In the genomic region with DNA sequence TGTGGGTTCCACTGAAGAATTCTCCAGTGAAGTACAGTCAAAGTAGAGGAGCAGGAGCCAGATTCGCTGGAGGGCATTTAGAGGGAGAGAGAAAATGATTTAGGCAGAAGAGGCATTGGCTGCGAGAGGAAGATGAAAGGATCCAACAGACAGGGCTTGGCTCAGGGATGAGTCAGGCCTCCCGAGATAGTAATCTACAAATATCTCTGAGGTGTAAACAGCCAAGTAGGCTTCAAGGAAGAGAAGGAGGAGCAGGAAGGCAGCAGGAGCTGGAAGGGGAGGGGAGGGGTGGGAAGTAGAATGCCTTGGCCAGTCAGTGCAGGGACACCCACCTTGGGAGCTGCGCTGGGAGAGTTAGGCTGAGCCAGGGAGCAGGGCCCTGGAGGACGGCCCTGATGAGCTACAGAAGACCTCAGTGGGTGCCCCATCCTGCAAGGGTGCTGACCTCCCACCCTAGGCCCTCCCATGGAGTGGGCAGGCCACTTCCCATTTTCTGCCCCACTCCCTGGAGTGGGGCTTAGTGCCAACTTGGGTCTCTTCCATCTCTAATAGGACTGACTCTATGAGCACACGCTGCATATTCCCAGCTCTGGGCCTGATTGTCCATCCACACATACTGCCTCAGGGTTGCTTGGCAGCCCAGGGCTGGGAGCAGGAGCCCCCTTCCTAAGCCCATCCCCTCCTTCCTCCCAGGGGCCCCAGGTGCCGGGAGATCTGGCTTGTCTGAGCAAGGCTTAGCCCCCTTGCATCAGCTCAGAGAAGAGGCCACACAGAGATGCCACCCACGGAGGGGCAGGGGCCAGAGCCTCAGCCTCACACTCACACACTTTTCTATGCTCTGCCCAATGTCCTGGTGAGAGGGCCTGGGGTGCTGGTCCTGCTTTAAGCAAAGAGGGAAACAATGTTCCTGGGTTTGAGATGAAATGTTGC, we compare ENCODE assay signal across 11 cellular contexts. TPM values are rescaled to one million over a fixed set of nuclear protein-coding genes. Genes with fewer than 3 reads are reported as not detected.
DNase-seq lines count a peak whose midpoint lies in the region; ATAC-seq and TF ChIP-seq lines count a peak whose summit lies in the region.
"Had no signal": no experiment of that assay in that cellular context is flagged by ENCODE, and none has a peak within 500 bp of the region (broad histone marks: within the 10 kb centered on the region; RNA-seq: fewer than 3 reads in every experiment).

No MANE protein-coding gene starts in this region.

- 26 to 42% methylated on average over 6 to 8 of the region's 8 CpGs for WGBS in tibial nerve, 2 donors

- POLR2A ChIA-PET in HEK293 (lab: Yijun Ruan, JAX) = interaction anchor here (0.7 to 1.3 kb wide), 3 partner anchors 49 to 283 kb away, joined by 3 to 11 read pairs (median 3); a partner anchor contains a TSS

- H2AFZ ChIP-seq in MM.1S (ENCODE audit: low read length) = no peak overlapping the region

- H3K4me1 ChIP-seq in HEK293 (ENCODE audit: control insufficient read depth, insufficient read depth, low read length) = peaks cover 6% of the 10 kb centered on the region; the same call in 1 of the 2 replicates
- peaks cover 0 to 25% (median 0%) of the 10 kb centered on the region in 4 donors for H3K4me1 ChIP-seq in tibial nerve
- H3K4me1 ChIP-seq in MM.1S (ENCODE audit: low read length) = no peaks in the 10 kb centered on the region

- no peak overlapping the region; the same call in 1 of the 2 replicates for H3K27ac ChIP-seq in HEK293 (ENCODE audit: extremely low read depth, low read depth, low read length)
- H3K27ac ChIP-seq in tibial nerve = peak overlapping the region in 2 of 4 donors; percentile 47 to 64
- no peak overlapping the region for H3K27ac ChIP-seq in MM.1S (ENCODE audit: low read length)
- H3K27ac ChIP-seq: ovary, testis had no signal

- no peak overlapping the region for H3K4me3 ChIP-seq in HEK293 (ENCODE audit: low read depth, low read length)
- H3K4me3 ChIP-seq in tibial nerve = no peak overlapping the region
- no peak overlapping the region for H3K4me3 ChIP-seq in MM.1S (ENCODE audit: low read length)
- H3K4me3 ChIP-seq: ovary, testis had no signal

- CTCF ChIA-PET in HEK293 (lab: Yijun Ruan, JAX) = interaction anchor here (0.5 to 2.6 kb wide), 7 partner anchors 16 to 1613 kb away, joined by 3 to 12 read pairs (median 3); no protein-coding TSS in a partner anchor

- ATAC-seq in GM21367 (IDR thresholded peaks at IDR 0.05; ENCODE audit: unreplicated experiment) (no peak), GM21528 (IDR thresholded peaks at IDR 0.05; ENCODE audit: low FRiP score, unreplicated experiment) (no peak)
- ATAC-seq: left colon had no signal

- H3K79me2 ChIP-seq in MM.1S (ENCODE audit: low read length) = no peaks in the 10 kb centered on the region

- no peaks in the 10 kb centered on the region for H3K9me2 ChIP-seq in MM.1S (replicated peaks; ENCODE audit: insufficient read depth, low read length)

- H3K4me2 ChIP-seq in MM.1S (ENCODE audit: low read depth, low read length) = no peak overlapping the region

- no peak for TF ChIP-seq EP300 in tibial nerve (IDR thresholded peaks at IDR 0.05)

- H3K27me3 ChIP-seq in tibial nerve (peaks cover 0 to 16% of the 10 kb centered on the region in 2 donors), MM.1S (replicated peaks; ENCODE audit: insufficient read depth, low read length) (no peaks in the 10 kb centered on the region)
- H3K27me3 ChIP-seq: ovary, testis had no signal

- TF ChIP-seq POLR2A in tibial nerve (IDR thresholded peaks at IDR 0.05) = no peak

- no peaks in the 10 kb centered on the region for H3F3A ChIP-seq in MM.1S (ENCODE audit: insufficient read depth, low read length)

- H3K9ac ChIP-seq in MM.1S (ENCODE audit: low read length) = no peak overlapping the region

- H3K9me3 ChIP-seq in HEK293 (ENCODE audit: control insufficient read depth, insufficient read depth, low read depth, low read length) = no peaks in the 10 kb centered on the region
- H3K9me3 ChIP-seq in tibial nerve = no peaks in the 10 kb centered on the region
- H3K9me3 ChIP-seq in MM.1S (replicated peaks; ENCODE audit: insufficient read depth, low read length) = no peaks in the 10 kb centered on the region
- H3K9me3 ChIP-seq: ovary, testis had no signal

- DNase-seq in SW480 (ENCODE audit: low spot score) (peak; percentile 83), foreskin melanocyte (peak; percentile 19), tibial nerve (ENCODE audit: low spot score in 2 of 2) (peak; percentile 6 to 13), MM.1S (no peak), GM20000 (ENCODE audit: low spot score) (no peak)
- DNase-seq: left colon, ovary, testis had no signal

- H4K20me1 ChIP-seq in MM.1S (ENCODE audit: insufficient read depth, low read length) = no peaks in the 10 kb centered on the region

- H3K36me3 ChIP-seq in HEK293 (ENCODE audit: control insufficient read depth in 2 of 2, insufficient read depth in 1 of 2, low read length in 2 of 2) = no peaks in the 10 kb centered on the region
- H3K36me3 ChIP-seq in tibial nerve = no peaks in the 10 kb centered on the region
- no peaks in the 10 kb centered on the region for H3K36me3 ChIP-seq in MM.1S (replicated peaks; ENCODE audit: insufficient read depth, low read length)
- H3K36me3 ChIP-seq: ovary had no signal

- TF ChIP-seq CTCF in HEK293 (tag by site-specific recombination; IDR thresholded peaks at IDR 0.05) (no peak), tibial nerve (IDR thresholded peaks at IDR 0.05) (no peak), MM.1S (IDR thresholded peaks at IDR 0.05; ENCODE audit: low read length) (no peak), GM20000 (IDR thresholded peaks at IDR 0.05; ENCODE audit: extremely low read depth, missing control alignments) (no peak)

TF ChIP-seq in HEK293, 187 proteins besides CTCF, POLR2A, EP300 and RAD21 (continues in another document):
- TF ChIP-seq ZNF404 (tag by site-specific recombination; IDR thresholded peaks at IDR 0.05) = no peak
- 0 out of 2 replicates have a peak, but pooled peaks have one; percentile 23 for TF ChIP-seq TRIM28 (IDR thresholded peaks at IDR 0.05; ENCODE audit: borderline replicate concordance, low read length)
- TF ChIP-seq, protein P1, sequence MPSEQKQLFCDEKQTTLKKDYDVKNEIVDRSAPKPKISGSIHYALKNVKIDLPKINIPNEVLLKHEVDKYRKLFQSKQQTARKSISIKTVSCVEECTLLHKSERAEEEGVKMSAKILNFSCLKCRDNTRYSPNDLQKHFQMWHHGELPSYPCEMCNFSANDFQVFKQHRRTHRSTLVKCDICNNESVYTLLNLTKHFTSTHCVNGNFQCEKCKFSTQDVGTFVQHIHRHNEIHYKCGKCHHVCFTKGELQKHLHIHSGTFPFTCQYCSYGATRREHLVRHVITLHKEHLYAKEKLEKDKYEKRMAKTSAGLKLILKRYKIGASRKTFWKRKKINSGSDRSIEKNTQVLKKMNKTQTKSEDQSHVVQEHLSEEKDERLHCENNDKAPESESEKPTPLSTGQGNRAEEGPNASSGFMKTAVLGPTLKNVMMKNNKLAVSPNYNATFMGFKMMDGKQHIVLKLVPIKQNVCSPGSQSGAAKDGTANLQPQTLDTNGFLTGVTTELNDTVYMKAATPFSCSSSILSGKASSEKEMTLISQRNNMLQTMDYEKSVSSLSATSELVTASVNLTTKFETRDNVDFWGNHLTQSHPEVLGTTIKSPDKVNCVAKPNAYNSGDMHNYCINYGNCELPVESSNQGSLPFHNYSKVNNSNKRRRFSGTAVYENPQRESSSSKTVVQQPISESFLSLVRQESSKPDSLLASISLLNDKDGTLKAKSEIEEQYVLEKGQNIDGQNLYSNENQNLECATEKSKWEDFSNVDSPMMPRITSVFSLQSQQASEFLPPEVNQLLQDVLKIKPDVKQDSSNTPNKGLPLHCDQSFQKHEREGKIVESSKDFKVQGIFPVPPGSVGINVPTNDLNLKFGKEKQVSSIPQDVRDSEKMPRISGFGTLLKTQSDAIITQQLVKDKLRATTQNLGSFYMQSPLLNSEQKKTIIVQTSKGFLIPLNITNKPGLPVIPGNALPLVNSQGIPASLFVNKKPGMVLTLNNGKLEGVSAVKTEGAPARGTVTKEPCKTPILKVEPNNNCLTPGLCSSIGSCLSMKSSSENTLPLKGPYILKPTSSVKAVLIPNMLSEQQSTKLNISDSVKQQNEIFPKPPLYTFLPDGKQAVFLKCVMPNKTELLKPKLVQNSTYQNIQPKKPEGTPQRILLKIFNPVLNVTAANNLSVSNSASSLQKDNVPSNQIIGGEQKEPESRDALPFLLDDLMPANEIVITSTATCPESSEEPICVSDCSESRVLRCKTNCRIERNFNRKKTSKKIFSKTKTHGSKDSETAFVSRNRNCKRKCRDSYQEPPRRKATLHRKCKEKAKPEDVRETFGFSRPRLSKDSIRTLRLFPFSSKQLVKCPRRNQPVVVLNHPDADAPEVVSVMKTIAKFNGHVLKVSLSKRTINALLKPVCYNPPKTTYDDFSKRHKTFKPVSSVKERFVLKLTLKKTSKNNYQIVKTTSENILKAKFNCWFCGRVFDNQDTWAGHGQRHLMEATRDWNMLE (tag by site-specific recombination; conservative IDR thresholded peaks at IDR 0.05; ENCODE audit: low read depth) = no peak
- TF ChIP-seq SP3 (tag by site-specific recombination; IDR thresholded peaks at IDR 0.05) = peak; percentile 35; the same call in 1 of the 2 replicates
- no peak for TF ChIP-seq ZNF157 (tag by site-specific recombination; IDR thresholded peaks at IDR 0.05)
- TF ChIP-seq KLF8 (tag by site-specific recombination; IDR thresholded peaks at IDR 0.05) = no peak
- TF ChIP-seq, protein P2, sequence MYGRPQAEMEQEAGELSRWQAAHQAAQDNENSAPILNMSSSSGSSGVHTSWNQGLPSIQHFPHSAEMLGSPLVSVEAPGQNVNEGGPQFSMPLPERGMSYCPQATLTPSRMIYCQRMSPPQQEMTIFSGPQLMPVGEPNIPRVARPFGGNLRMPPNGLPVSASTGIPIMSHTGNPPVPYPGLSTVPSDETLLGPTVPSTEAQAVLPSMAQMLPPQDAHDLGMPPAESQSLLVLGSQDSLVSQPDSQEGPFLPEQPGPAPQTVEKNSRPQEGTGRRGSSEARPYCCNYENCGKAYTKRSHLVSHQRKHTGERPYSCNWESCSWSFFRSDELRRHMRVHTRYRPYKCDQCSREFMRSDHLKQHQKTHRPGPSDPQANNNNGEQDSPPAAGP (tag by site-specific recombination; IDR thresholded peaks at IDR 0.05) = peak; percentile 42; the same call in 1 of the 2 replicates
- no peak for TF ChIP-seq ZNF302 (tag by site-specific recombination; IDR thresholded peaks at IDR 0.05; ENCODE audit: low read depth)
- TF ChIP-seq ZNF311 (tag by site-specific recombination; IDR thresholded peaks at IDR 0.05; ENCODE audit: borderline replicate concordance) = no peak
- TF ChIP-seq ZNF354C (tag by site-specific recombination; IDR thresholded peaks at IDR 0.05; ENCODE audit: borderline replicate concordance, low read depth) = no peak
- TF ChIP-seq HOXC10 (CRISPR knock-in tag; IDR thresholded peaks at IDR 0.05) = no peak
- 0 out of 2 replicates have a peak, but pooled peaks have one; percentile 36 for TF ChIP-seq TCF7L2 (IDR thresholded peaks at IDR 0.05; ENCODE audit: borderline replicate concordance, low read depth, low read length)
- no peak for TF ChIP-seq KLF16 (tag by site-specific recombination; IDR thresholded peaks at IDR 0.05)
- no peak for TF ChIP-seq ZFP3 (tag by site-specific recombination; IDR thresholded peaks at IDR 0.05; ENCODE audit: low read depth)
- no peak for TF ChIP-seq ZNF391 (tag by site-specific recombination; IDR thresholded peaks at IDR 0.05; ENCODE audit: borderline replicate concordance, low read depth)

RNA-seq across cellular contexts. Expression of a gene that starts 55.3 kb away (rescaled TPM):
- total RNA-seq in tibial nerve = 10 to 100 TPM; 22.8 to 45.0 (median 32.7) TPM

Comparison
In these comparisons a context has a peak if more than half of its experiments do, and no peak if none do; other contexts are left out.
1. DNase-seq: peak in SW480 (single experiment), foreskin melanocyte (single experiment) and tibial nerve (2 of 2); none in MM.1S (single experiment) and GM20000 (single experiment).